ENCODE assay signal across 8 cellular contexts in the genomic region with DNA sequence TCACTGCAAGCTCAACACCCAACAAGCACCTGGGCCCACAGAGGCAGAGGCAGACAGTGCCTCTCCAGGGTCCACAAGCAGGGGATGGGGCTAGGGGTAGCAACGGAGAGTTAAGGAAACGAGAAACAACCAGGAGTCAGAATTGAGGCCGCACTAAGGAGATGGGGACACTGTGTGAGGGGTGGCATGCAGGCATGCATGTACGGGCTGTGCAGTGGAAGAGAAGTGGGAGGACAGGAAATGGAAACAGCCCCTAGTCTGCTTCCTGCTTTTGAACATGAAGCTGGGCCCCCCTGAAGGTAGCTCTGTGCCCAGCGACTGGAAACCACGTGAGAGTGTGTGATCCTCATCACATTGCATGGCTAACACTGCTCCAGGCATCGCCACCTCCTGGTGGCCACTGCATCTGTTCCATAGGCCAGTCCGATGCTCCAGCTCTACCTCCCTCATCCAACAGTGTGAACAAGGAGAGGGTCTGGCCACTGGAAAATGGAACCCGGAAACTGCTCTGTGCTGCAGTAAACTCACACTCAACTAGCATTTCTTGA. TPM values are rescaled to one million over a fixed set of nuclear protein-coding genes. Genes with fewer than 3 reads are reported as not detected.
A peak's percentile ranks its signal among the peaks of the same experiment; 100 is the strongest.
DNase-seq lines count a peak whose midpoint lies in the region; ATAC-seq and TF ChIP-seq lines count a peak whose summit lies in the region.

No MANE protein-coding gene starts in this region.

- H4K20me1 ChIP-seq in PC-3 (ENCODE audit: low read length) = no peaks in the 10 kb centered on the region

- no peak overlapping the region for H3K9ac ChIP-seq in PC-3 (ENCODE audit: low read length)
- no peak overlapping the region for H3K9ac ChIP-seq in parathyroid adenoma

- H2AFZ ChIP-seq in PC-3 (ENCODE audit: low read length) = no peak overlapping the region
- H2AFZ ChIP-seq in parathyroid adenoma = no peak overlapping the region

- BruUV-seq in PC-3 (replicated peaks; lab: Mats Ljungman, UMichigan) = no TSS peak

- DNase-seq in PC-3 (peak; percentile 15), dedifferentiated amniotic fluid mesenchymal stem cell (ENCODE audit: extremely low spot score) (no peak)
- DNase-seq in activated CD4-positive, alpha-beta T cell treated with anti-CD3 and anti-CD28 coated beads, Interleukin-2, amount 50 U/mL, for 48 hours = no peak

- no peaks in the 10 kb centered on the region for H3F3A ChIP-seq in PC-3 (ENCODE audit: low read length, unreplicated experiment)

- H3K4me2 ChIP-seq in PC-3 (ENCODE audit: low read length) (no peak overlapping the region), parathyroid adenoma (ENCODE audit: low read length) (no peak overlapping the region)

- POLR2A ChIA-PET in PC-3 (lab: Charles Lee; ENCODE audit: unreplicated experiment) = interaction anchor here (0.5 kb wide), 1 partner anchor 166 kb away, joined by 5 read pairs; no protein-coding TSS in a partner anchor

- H3K36me3 ChIP-seq in PC-3 (ENCODE audit: low read depth, low read length) (no peaks in the 10 kb centered on the region), parathyroid adenoma (ENCODE audit: control insufficient read depth, insufficient read depth, low read length) (no peaks in the 10 kb centered on the region)

- H3K79me2 ChIP-seq in PC-3 (ENCODE audit: low read length) (no peaks in the 10 kb centered on the region), parathyroid adenoma (peaks cover 2% of the 10 kb centered on the region)

- H3K4me1 ChIP-seq in PC-3 (ENCODE audit: insufficient read depth, low read length) = peaks cover 13% of the 10 kb centered on the region
- H3K4me1 ChIP-seq in parathyroid adenoma = no peaks in the 10 kb centered on the region

- H3K27ac ChIP-seq in PC-3 (ENCODE audit: low read length) = no peak overlapping the region
- H3K27ac ChIP-seq in parathyroid adenoma = no peak overlapping the region

- H3K9me3 ChIP-seq in PC-3 (ENCODE audit: low read length) (no peaks in the 10 kb centered on the region), parathyroid adenoma (ENCODE audit: control insufficient read depth, low read length) (no peaks in the 10 kb centered on the region)

- H3K27me3 ChIP-seq in PC-3 (ENCODE audit: low read length) = no peaks in the 10 kb centered on the region
- no peaks in the 10 kb centered on the region for H3K27me3 ChIP-seq in parathyroid adenoma (ENCODE audit: control insufficient read depth, insufficient read depth, low read length)

- ATAC-seq in PC-3 (peak; percentile 20; the same call in 1 of the 2 replicates), esophagus mucosa (peak; percentile 59), GM21529 (IDR thresholded peaks at IDR 0.05; ENCODE audit: unreplicated experiment) (no peak), GM18519 (IDR thresholded peaks at IDR 0.05; ENCODE audit: low FRiP score, unreplicated experiment) (no peak)

- no peaks in the 10 kb centered on the region for H3K9me2 ChIP-seq in PC-3 (replicated peaks; ENCODE audit: low read length)

- H3K4me3 ChIP-seq in PC-3 (ENCODE audit: low read length) (no peak overlapping the region), parathyroid adenoma (ENCODE audit: low read depth, low read length) (no peak overlapping the region)

- intact Hi-C loops in PC-3 (cut with micrococcal nuclease) = no loop called here

- CTCF ChIA-PET in PC-3 (lab: Charles Lee) = interaction anchor here (0.5 to 1.0 kb wide), 2 partner anchors 45 to 534 kb away, joined by 3 to 4 read pairs; no protein-coding TSS in a partner anchor

- TF ChIP-seq CTCF in GM12873 (IDR thresholded peaks at IDR 0.05; ENCODE audit: insufficient read depth, low read depth, low read length, missing control alignments) (peak; percentile 38), PC-3 (conservative IDR thresholded peaks at IDR 0.05; ENCODE audit: low read depth, low read length) (peak; percentile 48), parathyroid adenoma (IDR thresholded peaks at IDR 0.05) (peak; percentile 17)

RNA-seq across cellular contexts. Expression of a gene that starts 44.0 kb away (rescaled TPM):
- total RNA-seq in PC-3 (2014; rRNA removed) (25.5 and 27.8 TPM in 2 replicates), esophagus mucosa (12.7 TPM)

Comparison
In these comparisons a context has a peak if more than half of its experiments do, and no peak if none do; other contexts are left out.
1. ATAC-seq: peak in PC-3 (single experiment) and esophagus mucosa (single experiment); none in GM21529 (single experiment) and GM18519 (single experiment).
2. Peak in every context shown above with its lines, with median percentiles within 50 percentile points of each other: CTCF ChIP-seq.